Comparison of ENCODE assay signal across 8 cellular contexts in genomic region chr6:90940812-90941481, GRCh38.
DNase-seq lines count a peak whose midpoint lies in the region; ATAC-seq and TF ChIP-seq lines count a peak whose summit lies in the region.

No MANE protein-coding gene starts in this region.

- H3K4me1 ChIP-seq in gastroesophageal sphincter (no peaks in the 10 kb centered on the region), stomach (no peaks in the 10 kb centered on the region)

- ATAC-seq in GM18873 (IDR thresholded peaks at IDR 0.05; ENCODE audit: low FRiP score, unreplicated experiment) (peak; percentile 99), HG03039 (IDR thresholded peaks at IDR 0.05; ENCODE audit: unreplicated experiment) (peak; percentile 91), T-cell (replicated peaks in 1 of 4) (peak; percentile 57 to 86 (median 78)), gastroesophageal sphincter (peak; percentile 28)

- H3K4me3 ChIP-seq in gastroesophageal sphincter (no peak overlapping the region), stomach (no peak overlapping the region)

- POLR2A ChIA-PET in T-cell (lab: Charles Lee): no interaction called here

- peak; percentile 15 for DNase-seq in CMK (ENCODE audit: low read depth)
- DNase-seq in NCI-H2029 (lab: John Stamatoyannopoulos, UW): peak; percentile 76
- peak in 1 of 34 experiments; percentile 22 for DNase-seq in T-cell
- DNase-seq in pulmonary artery endothelial cell (ENCODE audit: low read depth, low spot score): peak; percentile 4
- DNase-seq in stomach: no peak

- no peak overlapping the region for H3K27ac ChIP-seq in gastroesophageal sphincter
- H3K27ac ChIP-seq in stomach: no peak overlapping the region

- H3K36me3 ChIP-seq in gastroesophageal sphincter (no peaks in the 10 kb centered on the region), stomach (no peaks in the 10 kb centered on the region)

- H3K27me3 Mint-ChIP-seq in T-cell: peaks cover 0 to 4% of the 10 kb centered on the region in 2 donors

- TF ChIP-seq EP300 in gastroesophageal sphincter (IDR thresholded peaks at IDR 0.05) (no peak), stomach (IDR thresholded peaks at IDR 0.05) (no peak)

- H3K9me3 ChIP-seq in gastroesophageal sphincter (no peaks in the 10 kb centered on the region), stomach (no peaks in the 10 kb centered on the region)

- H3K27me3 ChIP-seq in gastroesophageal sphincter (no peaks in the 10 kb centered on the region), stomach (no peaks in the 10 kb centered on the region)

- H3K36me3 Mint-ChIP-seq in T-cell: no peaks in the 10 kb centered on the region

- CTCF ChIA-PET in T-cell (lab: Charles Lee): interaction anchor here (0.6 to 1.8 kb wide), 8 partner anchors 8 to 677 kb away, joined by 3 to 6 read pairs (median 4); no protein-coding TSS in a partner anchor

- intact Hi-C loops in stomach (cut with DNase I; ENCODE audit: low total_unique reads): no loop called here

- peaks cover 6 to 9% (median 8%) of the 10 kb centered on the region in 3 donors for H3K4me1 Mint-ChIP-seq in T-cell

- 15 to 34% methylated on average over 5 of the region's 5 CpGs for WGBS in gastroesophageal sphincter (ENCODE audit: low coverage in 1 of 2), 2 donors
- 13 to 24% (median 20%) methylated on average over 5 of the region's 5 CpGs for WGBS in stomach, 5 donors

- TF ChIP-seq CTCF in gastroesophageal sphincter (IDR thresholded peaks at IDR 0.05) (peak in 3 of 4 experiments; percentile 25 to 36 (median 35)), stomach (IDR thresholded peaks at IDR 0.05) (peak in 2 of 7 experiments; percentile 17 to 41)

- no peaks in the 10 kb centered on the region for H3K9me3 Mint-ChIP-seq in T-cell

- peak overlapping the region; percentile 34 to 62 for H3K27ac Mint-ChIP-seq in T-cell

- TF ChIP-seq POLR2A in gastroesophageal sphincter (IDR thresholded peaks at IDR 0.05) (no peak), stomach (IDR thresholded peaks at IDR 0.05) (no peak)

- peak overlapping the region; percentile 23 to 46 (median 26) for H3K4me3 Mint-ChIP-seq in T-cell

Comparison
In these comparisons a context has a peak if more than half of its experiments do, and no peak if none do; other contexts are left out.
1. ATAC-seq: peak in every context shown above with its lines; median percentile 99 in GM18873; 91 in HG03039; 78 in T-cell; 28 in gastroesophageal sphincter.